26 cellular contexts compared by ENCODE assay signal in the genomic region with DNA sequence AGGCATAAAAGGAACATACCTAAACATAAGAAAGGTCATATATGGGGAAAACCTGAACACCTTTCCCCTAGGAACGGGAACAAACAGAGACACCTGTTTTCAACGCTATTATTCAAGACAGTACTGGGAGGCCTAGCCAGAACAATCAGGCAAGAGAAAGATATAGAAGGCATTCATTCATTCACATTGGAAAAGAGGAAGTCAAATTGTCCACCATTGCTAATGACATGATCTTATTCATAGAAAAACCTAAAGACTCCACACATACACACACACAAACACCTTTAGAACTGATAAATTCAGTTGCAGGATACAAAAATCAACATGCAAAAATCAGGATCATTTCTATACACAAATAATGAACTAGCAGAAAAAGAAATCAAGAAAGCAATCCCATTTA. TPM values are rescaled to one million over a fixed set of nuclear protein-coding genes. Genes with fewer than 3 reads are reported as not detected.
A peak's percentile ranks its signal among the peaks of the same experiment; 100 is the strongest.
DNase-seq lines count a peak whose midpoint lies in the region; ATAC-seq, FAIRE-seq and TF ChIP-seq lines count a peak whose summit lies in the region.
"Had no signal": no experiment of that assay in that cellular context is flagged by ENCODE, and none has a peak within 500 bp of the region (broad histone marks: within the 10 kb centered on the region; RNA-seq: fewer than 3 reads in every experiment).

No MANE protein-coding gene starts in this region.

- no peak overlapping the region for H2AFZ ChIP-seq in GM12878 (ENCODE audit: control insufficient read depth, low read depth, low read length)

- SMC1A ChIA-PET in GM12878 (lab: Charles Lee; ENCODE audit: uncharacterized antibody, unreplicated experiment), result no interaction called here

- H3K36me3 ChIP-seq in GM12878 (ENCODE audit: control insufficient read depth in 2 of 2, insufficient read depth in 2 of 2, low read length in 1 of 2), result no peaks in the 10 kb centered on the region
- H3K36me3 ChIP-seq: BE2C, BLaER1 had no signal

- H3K27me3 ChIP-seq in GM12878 (replicated peaks in 1 of 2; ENCODE audit: control insufficient read depth in 2 of 2, insufficient read depth in 2 of 2, low read length in 1 of 2), result no peaks in the 10 kb centered on the region; a peak in 1 of 4 replicates
- H3K27me3 ChIP-seq: BE2C, BLaER1 had no signal

- POLR2A ChIA-PET in GM12878 (lab: Charles Lee), result no interaction called here

- TF ChIP-seq EP300 in GM12878 (IDR thresholded peaks at IDR 0.05; ENCODE audit: borderline replicate concordance in 1 of 2, control insufficient read depth in 1 of 2, low read depth in 2 of 2, low read length in 2 of 2), result no peak

- no peaks in the 10 kb centered on the region for H4K20me1 ChIP-seq in GM12878 (ENCODE audit: control insufficient read depth, insufficient read depth)
- H4K20me1 ChIP-seq: BLaER1 had no signal

- no peaks in the 10 kb centered on the region for H3K36me3 Mint-ChIP-seq in HFFc6 (ENCODE audit: low read depth)
- H3K36me3 Mint-ChIP-seq: CD14-positive monocyte; CD4-positive, alpha-beta memory T cell had no signal

- no peak overlapping the region for H3K27ac Mint-ChIP-seq in HFFc6
- H3K27ac Mint-ChIP-seq: CD14-positive monocyte; CD4-positive, alpha-beta memory T cell; CD4-positive, CD25-positive, alpha-beta regulatory T cell; CD8-positive, alpha-beta memory T cell had no signal

- H3K9me3 ChIP-seq in GM12878 (replicated peaks; ENCODE audit: control insufficient read depth, insufficient read depth, low read length), result no peaks in the 10 kb centered on the region
- H3K9me3 ChIP-seq: BE2C had no signal

- ATAC-seq in GM12878, result no peak
- ATAC-seq in GM18907 (IDR thresholded peaks at IDR 0.05; ENCODE audit: unreplicated experiment), result no peak

- no peak overlapping the region for H3K4me2 ChIP-seq in GM12878 (ENCODE audit: control insufficient read depth, insufficient read depth)
- H3K4me2 ChIP-seq: BLaER1 had no signal

- in situ Hi-C loops in GM12878 (cut with MboI), result loop anchor here (25.0 kb wide), 1 partner anchor 547 kb away; the partner anchor contains the start of gene PFN2

- DNase-seq in GM12891 (ENCODE audit: insufficient read length, low spot score) (no peak), OCI-M1 (lab: John Stamatoyannopoulos, UW) (peak; percentile 3), GM12878 (ENCODE audit: low read depth, low spot score) (no peak), HFFc6 (no peak), SKM-1 treated with dmso at 0.1 percent for 144 hours (lab: John Stamatoyannopoulos, UW; ENCODE audit: unreplicated experiment) (no peak)
- DNase-seq: 8988T; ACHN; BE2C; C1 segment of cervical spinal cord; CD4-positive, alpha-beta memory T cell; CD4-positive, CD25-positive, alpha-beta regulatory T cell; CD8-positive, alpha-beta memory T cell; COR-L47; DMS 273 treated with DMSO at 0.1 percent for 48 hours; DMS153; DMS53; DMS79; DND-41; EL; GDM1 had no signal

- no peaks in the 10 kb centered on the region for H3K79me2 ChIP-seq in GM12878 (ENCODE audit: control insufficient read depth, insufficient read depth, low read length)

- RAD21 ChIA-PET in GM12878 (lab: Charles Lee; ENCODE audit: unreplicated experiment), result no interaction called here

- intact Hi-C loops in GM12878 (cut with micrococcal nuclease; ENCODE audit: unreplicated experiment), result no loop called here

- no peaks in the 10 kb centered on the region; the same call in 1 of the 2 replicates for H3K27me3 Mint-ChIP-seq in HFFc6 (ENCODE audit: insufficient read depth)

- no TSS peak for BruUV-seq in GM12878 (replicated peaks; lab: Mats Ljungman, UMichigan)

- no peak overlapping the region for H3K4me3 ChIP-seq in GM12878
- H3K4me3 ChIP-seq: BLaER1 had no signal

- WGBS in GM12878 (ENCODE audit: insufficient coverage, insufficient replicate concordance, low lambda C conversion rate, missing lambda C conversion rate), result 47% methylated on average over 2 of the region's 2 CpGs

- TF ChIP-seq POLR2A in GM12891 (IDR thresholded peaks at IDR 0.05; ENCODE audit: low read depth, low read length), result no peak
- TF ChIP-seq POLR2A in GM12878 (IDR thresholded peaks at IDR 0.05; ENCODE audit: low read depth, low read length), result no peak

- no peak for TF ChIP-seq CTCF in GM12878 (IDR thresholded peaks at IDR 0.05 in 2 of 3, conservative IDR thresholded peaks at IDR 0.05 in 1 of 3; ENCODE audit: control insufficient read depth in 2 of 3, extremely low read depth in 1 of 3, insufficient read depth in 1 of 3, low read depth in 3 of 3, low read length in 3 of 3)
- no peak for TF ChIP-seq CTCF in HFFc6 (IDR thresholded peaks at IDR 0.05)

- peaks cover 12% of the 10 kb centered on the region for H3K4me1 Mint-ChIP-seq in HFFc6 (ENCODE audit: low read depth)
- H3K4me1 Mint-ChIP-seq: CD14-positive monocyte; CD4-positive, alpha-beta memory T cell; CD4-positive, CD25-positive, alpha-beta regulatory T cell; CD8-positive, alpha-beta memory T cell had no signal

- FAIRE-seq in GM12891 (lab: Jason Lieb, UNC), result no peak
- no peak for FAIRE-seq in GM12878 (lab: Jason Lieb, UNC)
- FAIRE-seq: A204.1, GM18507, GM19239 had no signal

- H3K9ac ChIP-seq in GM12878 (ENCODE audit: control insufficient read depth, insufficient read depth, low read length), result no peak overlapping the region
- H3K9ac ChIP-seq: BLaER1 had no signal

- H3K9me3 Mint-ChIP-seq in HFFc6, result peaks cover 5% of the 10 kb centered on the region; the same call in 1 of the 2 replicates

- H3K4me1 ChIP-seq in GM12878 (ENCODE audit: control insufficient read depth, insufficient read depth, low read length), result no peaks in the 10 kb centered on the region
- H3K4me1 ChIP-seq: BE2C, BLaER1 had no signal

- H3K27ac ChIP-seq in GM12878 (ENCODE audit: control insufficient read depth, insufficient read depth), result no peak overlapping the region
- H3K27ac ChIP-seq: BLaER1 had no signal

- CTCF ChIA-PET in GM12878 (lab: Yijun Ruan, JAX), result interaction anchor here (1.2 kb wide), 1 partner anchor 211 kb away, joined by 3 read pairs; no protein-coding TSS in a partner anchor

- H3K4me3 Mint-ChIP-seq in HFFc6, result no peak overlapping the region
- H3K4me3 Mint-ChIP-seq: CD14-positive monocyte; CD4-positive, alpha-beta memory T cell; CD4-positive, CD25-positive, alpha-beta regulatory T cell; CD8-positive, alpha-beta memory T cell had no signal

- TF ChIP-seq RAD21 in GM12878 (IDR thresholded peaks at IDR 0.05; ENCODE audit: insufficient read depth, low read depth, low read length), result no peak

TF ChIP-seq in GM12891, 5 proteins besides CTCF, POLR2A, EP300 and RAD21:
- TF ChIP-seq SPI1 (IDR thresholded peaks at IDR 0.05; ENCODE audit: low read depth, low read length), result peak; percentile 36
- no peak for TF ChIP-seq POLR2AphosphoS5 (IDR thresholded peaks at IDR 0.05; ENCODE audit: low read depth, low read length)

TF ChIP-seq in GM12878, 131 proteins besides CTCF, POLR2A, EP300 and RAD21 (continues in another document):
- TF ChIP-seq, protein P1, sequence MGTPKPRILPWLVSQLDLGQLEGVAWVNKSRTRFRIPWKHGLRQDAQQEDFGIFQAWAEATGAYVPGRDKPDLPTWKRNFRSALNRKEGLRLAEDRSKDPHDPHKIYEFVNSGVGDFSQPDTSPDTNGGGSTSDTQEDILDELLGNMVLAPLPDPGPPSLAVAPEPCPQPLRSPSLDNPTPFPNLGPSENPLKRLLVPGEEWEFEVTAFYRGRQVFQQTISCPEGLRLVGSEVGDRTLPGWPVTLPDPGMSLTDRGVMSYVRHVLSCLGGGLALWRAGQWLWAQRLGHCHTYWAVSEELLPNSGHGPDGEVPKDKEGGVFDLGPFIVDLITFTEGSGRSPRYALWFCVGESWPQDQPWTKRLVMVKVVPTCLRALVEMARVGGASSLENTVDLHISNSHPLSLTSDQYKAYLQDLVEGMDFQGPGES (IDR thresholded peaks at IDR 0.05), result no peak

RNA-seq across cellular contexts. Expression of gene SERP1, which starts 36.5 kb away (rescaled TPM):
- polyA plus RNA-seq in GM12891 (2012; ENCODE audit: low read depth, missing spikeins), result 76.3 TPM
- total RNA-seq in GM12878 (2013; cell fraction: nucleolus; rRNA removed), result 90.4 and 104 TPM in 2 replicates
- total RNA-seq in GM12878 (2014; rRNA removed) (145 and 157 TPM in 2 replicates), GM12878 (2014; rRNA removed; fragmentation: Illumina TruSeq; extraction: Trizol) (76.5 and 77.7 TPM in 2 replicates), GM12878 (2021) (93.6 and 97.6 TPM in 2 replicates)
- polyA plus RNA-seq in GM12878 (2011; ENCODE audit: low read depth), result 80.0 TPM
- polyA plus RNA-seq in GM12878 (2011; rRNA removed) (67.2 and 112 TPM in 2 replicates), GM12878 (2014; fragmentation: Illumina TruSeq; extraction: Trizol) (72.5 and 82.5 TPM in 2 replicates), GM12878 (2014; fragmentation: Nextera tagmentation; extraction: Ambion mirVana) (10 to 100 TPM; 31.1 to 46.7 TPM), GM12878 (2014; rRNA removed) (192 and 218 TPM in 2 replicates), GM12878 (2016; fragmentation: Nextera tagmentation; extraction: Ambion mirVana) (100 to 1,000 TPM; 221 to 242 TPM)
- polyA plus RNA-seq in GM12878 (2011; cell fraction: cytosol; rRNA removed), result 50.0 and 89.7 TPM in 2 replicates
- polyA plus RNA-seq in GM12878 (2011; cell fraction: nucleus; rRNA removed), result 48.0 and 48.1 TPM in 2 replicates
- 125 and 132 TPM in 2 replicates for polyA plus RNA-seq in GM12878 (2012)
- polyA minus RNA-seq in GM12878 (2011; rRNA and poly(A)+ RNA removed), result 31.8 and 39.4 TPM in 2 replicates
- 34.9 and 40.1 TPM in 2 replicates for polyA minus RNA-seq in GM12878 (2011; cell fraction: cytosol; rRNA and poly(A)+ RNA removed)
- 54.2 and 71.5 TPM in 2 replicates for polyA minus RNA-seq in GM12878 (2011; cell fraction: nucleus; rRNA and poly(A)+ RNA removed)
- 100 to 1,000 TPM; 108 to 122 (median 112) TPM for total RNA-seq in HFFc6 (2021; fragmentation: NEBNext Ultra II Directional; extraction: Animal tissue kit (Norgen Biotek cat#: 25700))

RNA-seq across cellular contexts. Expression of gene EIF2A, which starts 36.8 kb away (rescaled TPM):
- polyA plus RNA-seq in GM12891 (2012; ENCODE audit: low read depth, missing spikeins), result 103 TPM
- 239 and 247 TPM in 2 replicates for total RNA-seq in GM12878 (2013; cell fraction: nucleolus; rRNA removed)
- total RNA-seq in GM12878 (2014; rRNA removed), result 143 and 185 TPM in 2 replicates
- total RNA-seq in GM12878 (2014; rRNA removed; fragmentation: Illumina TruSeq; extraction: Trizol), result 201 and 206 TPM in 2 replicates
- 112 and 121 TPM in 2 replicates for total RNA-seq in GM12878 (2021)
- polyA plus RNA-seq in GM12878 (2011; ENCODE audit: low read depth), result 260 TPM
- polyA plus RNA-seq in GM12878 (2011; rRNA removed), result 181 and 301 TPM in 2 replicates
- 120 and 133 TPM in 2 replicates for polyA plus RNA-seq in GM12878 (2011; cell fraction: cytosol; rRNA removed)
- 94.7 and 96.7 TPM in 2 replicates for polyA plus RNA-seq in GM12878 (2011; cell fraction: nucleus; rRNA removed)
- 134 and 147 TPM in 2 replicates for polyA plus RNA-seq in GM12878 (2012)
- 211 and 313 TPM in 2 replicates for polyA plus RNA-seq in GM12878 (2014; fragmentation: Illumina TruSeq; extraction: Trizol)
- 100 to 1,000 TPM; 126 to 130 TPM for polyA plus RNA-seq in GM12878 (2014; fragmentation: Nextera tagmentation; extraction: Ambion mirVana)
- polyA plus RNA-seq in GM12878 (2014; rRNA removed), result 111 and 155 TPM in 2 replicates
- polyA plus RNA-seq in GM12878 (2016; fragmentation: Nextera tagmentation; extraction: Ambion mirVana), result 10 to 100 TPM; 85.4 to 86.1 TPM
- polyA minus RNA-seq in GM12878 (2011; rRNA and poly(A)+ RNA removed), result 219 and 229 TPM in 2 replicates
- 47.3 and 73.6 TPM in 2 replicates for polyA minus RNA-seq in GM12878 (2011; cell fraction: cytosol; rRNA and poly(A)+ RNA removed)
- polyA minus RNA-seq in GM12878 (2011; cell fraction: nucleus; rRNA and poly(A)+ RNA removed), result 42.4 and 73.2 TPM in 2 replicates
- total RNA-seq in HFFc6 (2021; fragmentation: NEBNext Ultra II Directional; extraction: Animal tissue kit (Norgen Biotek cat#: 25700)), result 10 to 100 TPM; 69.6 to 85.9 (median 75.0) TPM
